ENCODE assay signal across 16 cellular contexts in the genomic region with DNA sequence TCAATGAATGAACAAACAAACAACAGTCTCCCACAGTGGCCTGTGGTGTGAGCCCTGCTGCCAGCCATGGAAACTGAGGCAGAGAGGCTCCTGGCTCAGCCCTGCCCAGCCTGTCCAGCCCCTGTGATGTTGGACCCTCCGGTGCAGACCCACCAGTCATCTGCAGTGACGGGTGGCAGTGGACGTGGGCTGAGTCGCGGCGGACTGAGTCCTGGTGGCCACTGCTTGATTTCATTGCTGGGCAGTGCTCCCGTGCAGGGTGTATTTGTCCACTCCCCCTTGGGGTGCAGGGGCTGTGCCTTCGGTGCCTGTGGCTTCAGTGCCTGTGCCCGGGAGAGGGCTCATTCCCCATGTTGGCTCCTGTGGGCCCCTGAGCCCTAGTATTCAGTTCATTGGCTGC. TPM values are rescaled to one million over a fixed set of nuclear protein-coding genes. Genes with fewer than 3 reads are reported as not detected.
DNase-seq lines count a peak whose midpoint lies in the region; ATAC-seq and TF ChIP-seq lines count a peak whose summit lies in the region.
"Had no signal": no experiment of that assay in that cellular context is flagged by ENCODE, and none has a peak within 500 bp of the region (broad histone marks: within the 10 kb centered on the region; RNA-seq: fewer than 3 reads in every experiment).

No MANE protein-coding gene starts in this region.

- peaks cover 10% of the 10 kb centered on the region for H3K9me3 Mint-ChIP-seq in activated CD8-positive, alpha-beta memory T cell treated with anti-CD3 and anti-CD28 coated beads, Interleukin-2, amount 10 ng/mL, durations not matched to agents 7 days and 5 days (ENCODE audit: low read depth)
- peaks cover 8% of the 10 kb centered on the region for H3K9me3 Mint-ChIP-seq in activated B cell treated with CpG ODN at 0.5 μM for 24 hours
- H3K9me3 Mint-ChIP-seq: GM23338 had no signal

- intact Hi-C loops in activated B cell treated with CpG ODN at 0.5 μM for 24 hours (cut with micrococcal nuclease): no loop called here

- H3K4me3 Mint-ChIP-seq in activated CD8-positive, alpha-beta memory T cell treated with anti-CD3 and anti-CD28 coated beads, Interleukin-2, amount 10 ng/mL, durations not matched to agents 7 days and 5 days: no peak overlapping the region
- no peak overlapping the region for H3K4me3 Mint-ChIP-seq in activated B cell treated with CpG ODN at 0.5 μM for 24 hours
- H3K4me3 Mint-ChIP-seq: GM23338 had no signal

- no peak for TF ChIP-seq CTCF in activated B cell treated with CpG ODN at 0.5 μM for 24 hours (IDR thresholded peaks at IDR 0.05)

- no peaks in the 10 kb centered on the region for H3K4me1 Mint-ChIP-seq in activated CD8-positive, alpha-beta memory T cell treated with anti-CD3 and anti-CD28 coated beads, Interleukin-2, amount 10 ng/mL, durations not matched to agents 7 days and 5 days
- H3K4me1 Mint-ChIP-seq in activated B cell treated with CpG ODN at 0.5 μM for 24 hours: no peaks in the 10 kb centered on the region
- H3K4me1 Mint-ChIP-seq: GM23338 had no signal

- no peak for ATAC-seq in activated CD8-positive, alpha-beta memory T cell treated with anti-CD3 and anti-CD28 coated beads, Interleukin-2, amount 10 ng/mL, durations not matched to agents 7 days and 5 days
- ATAC-seq in activated B cell treated with CpG ODN at 0.5 μM for 24 hours (ENCODE audit: low read depth) (no peak), HG02884 (IDR thresholded peaks at IDR 0.05; ENCODE audit: unreplicated experiment) (no peak)
- ATAC-seq in stimulated activated naive CD8-positive, alpha-beta T cell treated with anti-CD3 and anti-CD28 coated beads, Interleukin-15, Interleukin-2, amounts not matched to agents 100 U/mL and 50 U/mL, for 24 hours: peak; percentile 10
- ATAC-seq: GM23338 had no signal

- no peaks in the 10 kb centered on the region for H3K27me3 Mint-ChIP-seq in activated CD8-positive, alpha-beta memory T cell treated with anti-CD3 and anti-CD28 coated beads, Interleukin-2, amount 10 ng/mL, durations not matched to agents 7 days and 5 days
- H3K27me3 Mint-ChIP-seq in activated B cell treated with CpG ODN at 0.5 μM for 24 hours: peaks cover 3% of the 10 kb centered on the region

- DNase-seq in activated CD8-positive, alpha-beta memory T cell treated with anti-CD3 and anti-CD28 coated beads, Interleukin-2, amount 50 U/mL, for 48 hours: peak; percentile 46
- DNase-seq in activated CD8-positive, alpha-beta memory T cell treated with anti-CD3 and anti-CD28 coated beads, Interleukin-2, amount 10 ng/mL, durations not matched to agents 7 days and 5 days: no peak
- DNase-seq in activated B cell treated with CpG ODN at 0.5 μM for 24 hours (peak; percentile 7), islet precursor cell (peak; percentile 27)
- no peak for DNase-seq in stimulated activated naive CD8-positive, alpha-beta T cell treated with anti-CD3 and anti-CD28 coated beads, Interleukin-15, Interleukin-2, amounts not matched to agents 100 U/mL and 50 U/mL, for 24 hours
- DNase-seq in stimulated activated naive CD4-positive, alpha-beta T cell (lab: John Stamatoyannopoulos, UW): no peak
- DNase-seq: C1 segment of cervical spinal cord, HCEC 1CT, MV-4-11, NCI-H1694 treated with DMSO at 0.1 percent for 48 hours, NCI-H510A, NCI-H748 treated with DMSO at 0.1 percent for 48 hours, OCI-M1 had no signal

- CTCF ChIA-PET in activated CD8-positive, alpha-beta memory T cell treated with anti-CD3 and anti-CD28 coated beads, Interleukin-2, amount 10 ng/mL, durations not matched to agents 7 days and 5 days (lab: Charles Lee): no interaction called here
- CTCF ChIA-PET in activated B cell treated with CpG ODN at 0.5 μM for 24 hours (lab: Charles Lee): no interaction called here

- H3K36me3 Mint-ChIP-seq in activated CD8-positive, alpha-beta memory T cell treated with anti-CD3 and anti-CD28 coated beads, Interleukin-2, amount 10 ng/mL, durations not matched to agents 7 days and 5 days: peaks cover 2% of the 10 kb centered on the region
- no peaks in the 10 kb centered on the region for H3K36me3 Mint-ChIP-seq in activated B cell treated with CpG ODN at 0.5 μM for 24 hours (ENCODE audit: low read depth)

- POLR2A ChIA-PET in activated B cell treated with CpG ODN at 0.5 μM for 24 hours (lab: Charles Lee): no interaction called here

- H3K27ac Mint-ChIP-seq in activated CD8-positive, alpha-beta memory T cell treated with anti-CD3 and anti-CD28 coated beads, Interleukin-2, amount 10 ng/mL, durations not matched to agents 7 days and 5 days: no peak overlapping the region
- no peak overlapping the region for H3K27ac Mint-ChIP-seq in activated B cell treated with CpG ODN at 0.5 μM for 24 hours
- H3K27ac Mint-ChIP-seq: GM23338 had no signal

RNA-seq across cellular contexts. Expression of a gene that starts 31.9 kb away (rescaled TPM):
- not detected for total RNA-seq in activated CD8-positive, alpha-beta memory T cell treated with anti-CD3 and anti-CD28 coated beads, Interleukin-2, amount 10 ng/mL, durations not matched to agents 7 days and 5 days
- total RNA-seq in activated B cell treated with CpG ODN at 0.5 μM for 24 hours: not detected in 2 replicates
- total RNA-seq: GM23338, HT1080 had no signal

RNA-seq across cellular contexts. Expression of a gene that starts 51.1 kb away (rescaled TPM):
- total RNA-seq in activated CD8-positive, alpha-beta memory T cell treated with anti-CD3 and anti-CD28 coated beads, Interleukin-2, amount 10 ng/mL, durations not matched to agents 7 days and 5 days: not detected
- total RNA-seq in activated B cell treated with CpG ODN at 0.5 μM for 24 hours: not detected in 2 replicates
- total RNA-seq: GM23338, HT1080 had no signal

Comparison
In these comparisons a context has a peak if more than half of its experiments do, and no peak if none do; other contexts are left out.
1. DNase-seq: peak in activated CD8-positive, alpha-beta memory T cell treated with anti-CD3 and anti-CD28 coated beads, Interleukin-2, amount 50 U/mL, for 48 hours (single experiment), activated B cell treated with CpG ODN at 0.5 μM for 24 hours (single experiment) and islet precursor cell (single experiment); none in activated CD8-positive, alpha-beta memory T cell treated with anti-CD3 and anti-CD28 coated beads, Interleukin-2, amount 10 ng/mL, durations not matched to agents 7 days and 5 days (single experiment), stimulated activated naive CD8-positive, alpha-beta T cell treated with anti-CD3 and anti-CD28 coated beads, Interleukin-15, Interleukin-2, amounts not matched to agents 100 U/mL and 50 U/mL, for 24 hours (single experiment) and stimulated activated naive CD4-positive, alpha-beta T cell (0 of 6).